9 cellular contexts compared by ENCODE assay signal in the genomic region with DNA sequence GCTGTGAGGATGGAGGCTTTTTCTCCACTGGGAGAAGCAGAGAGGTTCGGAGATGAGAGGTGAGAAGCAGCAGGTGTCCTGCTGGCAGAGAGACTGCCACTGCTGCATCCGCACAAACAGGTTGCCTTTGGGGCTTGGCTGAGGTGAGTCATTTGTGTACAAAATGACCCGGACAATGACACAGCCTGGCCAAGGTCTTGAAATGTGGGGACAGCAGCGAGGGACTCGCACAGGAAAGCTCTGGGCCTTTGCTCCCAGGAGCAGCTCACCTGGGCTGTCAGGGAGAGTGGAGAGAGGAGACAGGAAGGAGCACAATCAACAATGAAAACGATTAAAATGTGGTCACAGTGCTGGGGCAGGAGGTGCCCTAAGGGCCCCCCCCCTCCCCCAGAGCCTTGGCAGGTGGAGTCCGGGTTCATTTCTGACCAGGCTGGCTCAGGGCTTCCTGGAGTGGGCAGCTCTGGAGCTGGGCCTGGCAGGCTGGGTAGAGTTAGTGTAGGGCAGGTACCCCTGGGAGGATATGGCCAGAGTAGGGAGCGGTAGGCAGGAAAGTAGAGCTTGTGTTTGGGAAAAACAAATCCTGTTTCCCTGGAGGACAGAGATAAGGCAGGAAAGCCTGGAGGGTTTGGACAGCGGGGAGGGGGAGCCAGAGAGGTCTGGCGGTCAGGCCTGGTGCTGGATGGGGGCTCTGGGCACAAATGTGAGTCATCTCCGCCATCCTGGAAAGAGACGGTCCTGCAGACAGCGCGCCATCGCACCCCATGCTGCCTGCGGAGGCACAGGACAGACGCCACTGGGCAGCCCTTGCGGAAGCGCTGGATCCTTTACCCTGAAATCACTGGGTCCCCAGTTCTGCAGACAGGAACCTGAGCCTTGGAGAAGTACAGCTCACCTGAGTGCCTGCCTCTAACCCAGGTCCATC. TPM values are rescaled to one million over a fixed set of nuclear protein-coding genes. Genes with fewer than 3 reads are reported as not detected.
DNase-seq lines count a peak whose midpoint lies in the region; ATAC-seq and TF ChIP-seq lines count a peak whose summit lies in the region.
"Had no signal": no experiment of that assay in that cellular context is flagged by ENCODE, and none has a peak within 500 bp of the region (broad histone marks: within the 10 kb centered on the region; RNA-seq: fewer than 3 reads in every experiment).

No MANE protein-coding gene starts in this region.

- H4K20me1 ChIP-seq in BLaER1 treated with 17β-estradiol and CSF1 and Interleukin-3, amounts not matched to agents 10 nM and 100 nM: peaks cover 18 to 27% (median 22%) of the 10 kb centered on the region in 11 experiments; a peak in 19 of 22 replicates

- peak; percentile 16 to 91 for DNase-seq in lung microvascular endothelial cell (ENCODE audit: low read depth in 2 of 2)
- DNase-seq in kidney glomerular epithelial cell (lab: John Stamatoyannopoulos, UW): no peak
- DNase-seq in activated gamma-delta T cell treated with Interleukin-2 at 50 U/mL for 16 hours: no peak
- DNase-seq: stimulated activated CD4-positive, alpha-beta T cell treated with anti-CD3 and anti-CD28 coated beads, Interleukin-4, amount 100 ng/mL, for 1 hour had no signal

- H3K36me3 ChIP-seq in BLaER1 treated with 17β-estradiol and CSF1 and Interleukin-3, amounts not matched to agents 10 nM and 100 nM: 0 out of 22 replicates have a peak, but pooled peaks cover 0 to 4% (median 0%) of the 10 kb centered on the region in 11 experiments

- peaks cover 0 to 12% (median 3%) of the 10 kb centered on the region in 3 donors for H3K9me3 Mint-ChIP-seq in IgD-negative memory B cell
- H3K9me3 Mint-ChIP-seq in brain: peaks cover 0 to 15% (median 4%) of the 10 kb centered on the region in 5 experiments

- peak overlapping the region; percentile 60 to 93 (median 76) for H3K4me3 Mint-ChIP-seq in IgD-negative memory B cell
- peak overlapping the region; percentile 77 to 83 (median 80) for H3K4me3 Mint-ChIP-seq in brain

- no peaks in the 10 kb centered on the region for H3K36me3 Mint-ChIP-seq in IgD-negative memory B cell
- H3K36me3 Mint-ChIP-seq in brain: no peaks in the 10 kb centered on the region

- no peak for ATAC-seq in HG02852 (IDR thresholded peaks at IDR 0.05; ENCODE audit: unreplicated experiment)
- ATAC-seq in GM18909 (IDR thresholded peaks at IDR 0.05; ENCODE audit: poor library complexity, unreplicated experiment): no peak

- H3K4me1 ChIP-seq in BLaER1 treated with 17β-estradiol and CSF1 and Interleukin-3, amounts not matched to agents 10 nM and 100 nM: peaks cover 45 to 66% (median 62%) of the 10 kb centered on the region in 10 experiments

- H3K4me2 ChIP-seq in BLaER1 treated with 17β-estradiol and CSF1 and Interleukin-3, amounts not matched to agents 10 nM and 100 nM: peak overlapping the region; percentile 85 to 100 (median 97); a peak in 21 of 22 replicates

- peaks cover 0 to 9% (median 0%) of the 10 kb centered on the region in 11 experiments; a peak in 3 of 22 replicates for H3K27me3 ChIP-seq in BLaER1 treated with 17β-estradiol and CSF1 and Interleukin-3, amounts not matched to agents 10 nM and 100 nM

- H3K9me3 ChIP-seq in BLaER1 treated with 17β-estradiol and CSF1 and Interleukin-3, amounts not matched to agents 10 nM and 100 nM (replicated peaks in 1 of 11): peaks cover 18 to 29% (median 26%) of the 10 kb centered on the region in 11 experiments

- H3K4me3 ChIP-seq in BLaER1 treated with 17β-estradiol and CSF1 and Interleukin-3, amounts not matched to agents 10 nM and 100 nM: no peak overlapping the region

- H3K27ac ChIP-seq in BLaER1 treated with 17β-estradiol and CSF1 and Interleukin-3, amounts not matched to agents 10 nM and 100 nM: no peak overlapping the region

- peak overlapping the region; percentile 33 to 95 (median 92) for H3K27ac Mint-ChIP-seq in IgD-negative memory B cell
- H3K27ac Mint-ChIP-seq in brain: peak overlapping the region; percentile 64 to 94 (median 90)

- H3K27me3 Mint-ChIP-seq in IgD-negative memory B cell (no peaks in the 10 kb centered on the region), brain (peaks cover 4% of the 10 kb centered on the region)

- H3K4me1 Mint-ChIP-seq in IgD-negative memory B cell (peaks cover 13 to 34% (median 14%) of the 10 kb centered on the region in 3 donors), brain (peaks cover 41% of the 10 kb centered on the region)

- TF ChIP-seq CTCF in brain (conservative IDR thresholded peaks at IDR 0.05): no peak

- peak overlapping the region in 5 of 11 experiments; percentile 84 to 95 (median 89); a peak in 3 of 22 replicates for H3K9ac ChIP-seq in BLaER1 treated with 17β-estradiol and CSF1 and Interleukin-3, amounts not matched to agents 10 nM and 100 nM

RNA-seq across cellular contexts. Expression of a gene that starts 37.8 kb away (rescaled TPM):
- 5.2 TPM for polyA plus RNA-seq in IgD-negative memory B cell
- polyA plus RNA-seq in brain (ENCODE audit: insufficient read depth, low read depth, low replicate concordance): 1.5 TPM
- 15.7 and 43.1 TPM in 2 replicates for total RNA-seq in lung microvascular endothelial cell

RNA-seq across cellular contexts. Expression of a gene that starts 44.9 kb away (rescaled TPM):
- polyA plus RNA-seq in IgD-negative memory B cell (18.4 TPM), brain (ENCODE audit: insufficient read depth, low read depth, low replicate concordance) (12.6 TPM)
- total RNA-seq in lung microvascular endothelial cell: 26.4 and 50.6 TPM in 2 replicates

Comparison
In these comparisons a context has a peak if more than half of its experiments do, and no peak if none do; other contexts are left out.
1. DNase-seq: peak in lung microvascular endothelial cell (2 of 2); none in kidney glomerular epithelial cell (single experiment) and activated gamma-delta T cell treated with Interleukin-2 at 50 U/mL for 16 hours (single experiment).